Comparison of ENCODE assay signal across 33 cellular contexts in genomic region chr9:69599232-69599971, GRCh38.
DNase-seq lines count a peak whose midpoint lies in the region; ATAC-seq and TF ChIP-seq lines count a peak whose summit lies in the region.
"Had no signal": no experiment of that assay in that cellular context is flagged by ENCODE, and none has a peak within 500 bp of the region (broad histone marks: within the 10 kb centered on the region; RNA-seq: fewer than 3 reads in every experiment).

No MANE protein-coding gene starts in this region.

- H3K27me3 ChIP-seq in right atrium auricular region (no peaks in the 10 kb centered on the region), upper lobe of right lung (no peaks in the 10 kb centered on the region)
- H3K27me3 ChIP-seq: gastrocnemius medialis, hepatocyte, MG63, neutrophil, sigmoid colon, SJCRH30, transverse colon had no signal

- no peaks in the 10 kb centered on the region for H3K36me3 ChIP-seq in right atrium auricular region
- no peaks in the 10 kb centered on the region for H3K36me3 ChIP-seq in upper lobe of right lung
- H3K36me3 ChIP-seq: cardiac muscle cell, gastrocnemius medialis, HAP-1, MG63, neutrophil, sigmoid colon, SJCRH30, transverse colon had no signal

- H3K4me1 ChIP-seq in right atrium auricular region (peaks cover 0 to 27% of the 10 kb centered on the region in 2 donors), upper lobe of right lung (no peaks in the 10 kb centered on the region)
- H3K4me1 ChIP-seq: transverse colon had no signal

- TF ChIP-seq CTCF in right atrium auricular region (IDR thresholded peaks at IDR 0.05) (no peak), upper lobe of right lung (IDR thresholded peaks at IDR 0.05) (no peak)

- intact Hi-C loops in Right ventricle myocardium inferior (cut with DNase I) (no loop called here), left ventricle myocardium superior (cut with micrococcal nuclease) (no loop called here), upper lobe of right lung (cut with DNase I) (no loop called here)

- H3K9me3 ChIP-seq in right atrium auricular region (no peaks in the 10 kb centered on the region), upper lobe of right lung (no peaks in the 10 kb centered on the region)
- H3K9me3 ChIP-seq: gastrocnemius medialis, MG63, neutrophil, sigmoid colon, transverse colon had no signal

- peak; percentile 63 for ATAC-seq in Right ventricle myocardium inferior
- peak; percentile 68 for ATAC-seq in left ventricle myocardium superior
- ATAC-seq in upper lobe of right lung = peak; percentile 92
- ATAC-seq in HG03442 (IDR thresholded peaks at IDR 0.05; ENCODE audit: unreplicated experiment) = no peak
- ATAC-seq: activated CD4-positive, alpha-beta T cell treated with anti-CD3 and anti-CD28 coated beads for 36 hours; activated T-helper 17 cell treated with anti-CD3 and anti-CD28 coated beads, Interleukin-2, amount 50 U/mL, for 72 hours; gastrocnemius medialis; K562; naive thymus-derived CD4-positive, alpha-beta T cell had no signal

- H3K27ac ChIP-seq in right atrium auricular region (no peak overlapping the region), upper lobe of right lung (no peak overlapping the region)
- H3K27ac ChIP-seq: cardiac muscle cell, coronary artery, gastrocnemius medialis, hepatocyte, neutrophil, sigmoid colon, SJCRH30, transverse colon, VCaP had no signal

- DNase-seq in Right ventricle myocardium inferior (ENCODE audit: missing footprints) = no peak
- no peak for DNase-seq in right atrium auricular region (ENCODE audit: low spot score)
- peak; percentile 31 for DNase-seq in astrocyte of the hippocampus (ENCODE audit: low read depth, low spot score)
- DNase-seq in left ventricle myocardium superior = no peak
- DNase-seq in upper lobe of right lung = no peak
- DNase-seq in islet precursor cell = no peak
- no peak for DNase-seq in activated gamma-delta T cell treated with Interleukin-2 at 50 U/mL for 16 hours
- DNase-seq: activated CD4-positive, alpha-beta T cell treated with anti-CD3 and anti-CD28 coated beads for 36 hours; amniotic stem cell; Calu3; DMS79; erythroblast; gastrocnemius medialis; MG63; naive thymus-derived CD4-positive, alpha-beta T cell; NCI-H1105; NCI-H187; NCI-H82; sigmoid colon; SJCRH30; stimulated activated CD4-positive, alpha-beta T cell treated with anti-CD3 and anti-CD28 coated beads, Interleukin-15, amount 100 ng/mL, for 24 hours; stimulated activated CD4-positive, alpha-beta T cell treated with anti-CD3 and anti-CD28 coated beads, Interleukin-4, amount 100 ng/mL, for 4 hours; T-helper 9 cell; transverse colon had no signal

- H3K4me3 ChIP-seq in right atrium auricular region (no peak overlapping the region), upper lobe of right lung (no peak overlapping the region)
- H3K4me3 ChIP-seq: cardiac muscle cell, coronary artery, gastrocnemius medialis, HAP-1, hepatocyte, K562, MG63, sigmoid colon, SJCRH30, transverse colon had no signal
